ENCODE assay signal across 8 cellular contexts in genomic region chr19:29845576-29846176, GRCh38. TPM values are rescaled to one million over a fixed set of nuclear protein-coding genes. Genes with fewer than 3 reads are reported as not detected.
DNase-seq lines count a peak whose midpoint lies in the region; ATAC-seq and TF ChIP-seq lines count a peak whose summit lies in the region.

No MANE protein-coding gene starts in this region.

- H3K9me2 ChIP-seq in GM23338 (ENCODE audit: insufficient read depth) (no peaks in the 10 kb centered on the region), PC-9 (ENCODE audit: insufficient read depth) (no peaks in the 10 kb centered on the region)

- H3K27me3 Mint-ChIP-seq in GM23338 (ENCODE audit: insufficient read depth, low read depth, poor library complexity), result peaks cover 6% of the 10 kb centered on the region

- intact Hi-C loops in PC-9 (cut with micrococcal nuclease; ENCODE audit: unreplicated experiment), result loop anchor here (1.0 to 5.0 kb wide), 2 partner anchors 34 to 83 kb away; partner anchors contain the start of gene CCNE1

- H3F3A ChIP-seq in GM23338 (replicated peaks; ENCODE audit: low read depth) (peaks cover 15% of the 10 kb centered on the region; the same call in 1 of the 2 replicates), PC-9 (ENCODE audit: insufficient read depth, low read depth) (peaks cover 35% of the 10 kb centered on the region)

- H3K27ac ChIP-seq in GM23338 (ENCODE audit: low read depth) (peak overlapping the region; percentile 64; the same call in 1 of the 2 replicates), PC-9 (peak overlapping the region; percentile 78), angular gyrus (ENCODE audit: low read depth, low read length) (peak overlapping the region; percentile 52), iPS-18a (ENCODE audit: low read length) (no peak overlapping the region), skeletal muscle tissue (ENCODE audit: low read depth, low read length) (peak overlapping the region; percentile 60)

- H3K9ac ChIP-seq in iPS-18a (ENCODE audit: low read length) (peak overlapping the region; percentile 26), skeletal muscle tissue (ENCODE audit: low read depth in 1 of 3, low read length in 3 of 3) (peak overlapping the region; percentile 82 to 84 (median 83))

- H3K9me3 ChIP-seq in PC-9 (ENCODE audit: insufficient read depth, low read depth) (no peaks in the 10 kb centered on the region), iPS-18a (ENCODE audit: control insufficient read depth, low read depth, low read length) (no peaks in the 10 kb centered on the region), skeletal muscle tissue (ENCODE audit: control insufficient read depth in 3 of 3, low read length in 3 of 3) (no peaks in the 10 kb centered on the region)

- TSS peak; percentile 71 for BruUV-seq in PC-9 (replicated peaks; lab: Mats Ljungman, UMichigan)

- ATAC-seq in GM23338, result peak; percentile 17
- no peak for ATAC-seq in GM21381 (IDR thresholded peaks at IDR 0.05; ENCODE audit: unreplicated experiment)
- no peak for ATAC-seq in GM21723 (IDR thresholded peaks at IDR 0.05; ENCODE audit: unreplicated experiment)

- H3K4me2 ChIP-seq in GM23338 (peak overlapping the region; percentile 97), PC-9 (peak overlapping the region; percentile 97)

- H3K4me1 ChIP-seq in GM23338 (ENCODE audit: insufficient read depth) (peaks cover 15% of the 10 kb centered on the region), PC-9 (replicated peaks; ENCODE audit: insufficient read depth) (peaks cover 17% of the 10 kb centered on the region), iPS-18a (ENCODE audit: control insufficient read depth, low read depth, low read length) (peaks cover 3% of the 10 kb centered on the region), skeletal muscle tissue (ENCODE audit: control insufficient read depth in 3 of 3, insufficient read depth in 3 of 3, low read length in 3 of 3) (peaks cover 18 to 24% (median 23%) of the 10 kb centered on the region in 3 donors)

- H4K20me1 ChIP-seq in GM23338 (replicated peaks; ENCODE audit: insufficient read depth) (no peaks in the 10 kb centered on the region; the same call in 1 of the 2 replicates), PC-9 (ENCODE audit: insufficient read depth) (no peaks in the 10 kb centered on the region)

- CTCF ChIA-PET in PC-9 (lab: Charles Lee), result interaction anchor here (1.3 kb wide), 1 partner anchor 12 kb away, joined by 5 read pairs; no protein-coding TSS in a partner anchor

- peak overlapping the region; percentile 71 for H3K27ac Mint-ChIP-seq in GM23338

- no peaks in the 10 kb centered on the region; the same call in 2 of the 3 replicates for H3K36me3 Mint-ChIP-seq in GM23338 (ENCODE audit: low read depth)

- peak; percentile 36 for DNase-seq in AG20443 (ENCODE audit: low spot score)
- peak; percentile 50 for DNase-seq in GM23338 (ENCODE audit: low spot score)
- DNase-seq in PC-9, result peak in 1 of 2 experiments; percentile 31

- TF ChIP-seq CTCF in GM23338 (conservative IDR thresholded peaks at IDR 0.05; ENCODE audit: low read depth in 2 of 2), result no peak
- TF ChIP-seq CTCF in PC-9 (conservative IDR thresholded peaks at IDR 0.05), result no peak

- H3K4me1 Mint-ChIP-seq in GM23338, result peaks cover 17% of the 10 kb centered on the region

- H3K4me3 Mint-ChIP-seq in GM23338, result peak overlapping the region; percentile 92

- no peaks in the 10 kb centered on the region for H3K79me2 ChIP-seq in GM23338 (replicated peaks; ENCODE audit: insufficient read depth)
- no peaks in the 10 kb centered on the region for H3K79me2 ChIP-seq in PC-9 (ENCODE audit: low read depth)

- H3K9me3 Mint-ChIP-seq in GM23338, result no peaks in the 10 kb centered on the region; the same call in 2 of the 3 replicates

- H3K27me3 ChIP-seq in GM23338 (ENCODE audit: insufficient read depth) (peaks cover 5% of the 10 kb centered on the region; the same call in 1 of the 2 replicates), PC-9 (ENCODE audit: insufficient read depth, low read depth) (no peaks in the 10 kb centered on the region), iPS-18a (ENCODE audit: control insufficient read depth, insufficient read depth, low read length) (peaks cover 27% of the 10 kb centered on the region), skeletal muscle tissue (ENCODE audit: control insufficient read depth in 3 of 3, insufficient read depth in 3 of 3, low read length in 3 of 3) (peaks cover 0 to 15% (median 11%) of the 10 kb centered on the region in 3 donors)

- POLR2A ChIA-PET in PC-9 (lab: Charles Lee; ENCODE audit: unreplicated experiment), result interaction anchor here (0.6 kb wide), 1 partner anchor 47 kb away, joined by 4 read pairs; no protein-coding TSS in a partner anchor

- H3K4me3 ChIP-seq in GM23338 (peak overlapping the region; percentile 86), PC-9 (peak overlapping the region; percentile 75), iPS-18a (ENCODE audit: low read length) (peak overlapping the region; percentile 68), skeletal muscle tissue (ENCODE audit: low read length in 3 of 3) (peak overlapping the region; percentile 91 to 99 (median 95))

- H2AFZ ChIP-seq in GM23338 (peak overlapping the region; percentile 99), PC-9 (peak overlapping the region; percentile 94)

- H3K36me3 ChIP-seq in GM23338 (ENCODE audit: insufficient read depth), result no peaks in the 10 kb centered on the region
- no peaks in the 10 kb centered on the region for H3K36me3 ChIP-seq in PC-9 (ENCODE audit: low read depth)
- no peaks in the 10 kb centered on the region for H3K36me3 ChIP-seq in iPS-18a (ENCODE audit: control insufficient read depth, low read depth, low read length)
- no peaks in the 10 kb centered on the region for H3K36me3 ChIP-seq in skeletal muscle tissue (ENCODE audit: control insufficient read depth in 3 of 3, insufficient read depth in 3 of 3, low read length in 3 of 3)

TF ChIP-seq in GM23338, 12 proteins besides CTCF, POLR2A, EP300 and RAD21 (continues in another document):
- TF ChIP-seq ZNF114 (CRISPR knock-in tag; IDR thresholded peaks at IDR 0.05) (no peak), JUNB (IDR thresholded peaks at IDR 0.05; ENCODE audit: unreplicated experiment) (no peak), EZH2 (IDR thresholded peaks at IDR 0.05; ENCODE audit: low read depth, unreplicated experiment) (no peak), ZNF331 (CRISPR knock-in tag; IDR thresholded peaks at IDR 0.05; ENCODE audit: low read depth) (no peak), POLR2AphosphoS5 (IDR thresholded peaks at IDR 0.05; ENCODE audit: low read depth) (no peak; the same call in 1 of the 2 replicates), CREB1 (CRISPR knock-in tag; IDR thresholded peaks at IDR 0.05; ENCODE audit: low read depth) (no peak), STAT1 (IDR thresholded peaks at IDR 0.05; ENCODE audit: unreplicated experiment) (no peak)

RNA-seq across cellular contexts. Expression of gene CCNE1, which starts 33.9 kb away (rescaled TPM):
- total RNA-seq in GM23338 (2014; rRNA removed; shearing (Covaris generic)), result 38.3 and 52.8 TPM in 2 replicates
- 26.1 and 31.3 TPM in 2 replicates for polyA plus RNA-seq in GM23338 (2016; fragmentation: Nextera tagmentation; extraction: Ambion mirVana)
- 8.9 and 10.6 TPM in 2 replicates for total RNA-seq in PC-9 (2021)
- total RNA-seq in skeletal muscle tissue, result 9.9 TPM
